Comparison of ENCODE assay signal across 9 cellular contexts in genomic region chr3:158313344-158313927, GRCh38.
DNase-seq lines count a peak whose midpoint lies in the region; ATAC-seq, FAIRE-seq and TF ChIP-seq lines count a peak whose summit lies in the region.
"Had no signal": no experiment of that assay in that cellular context is flagged by ENCODE, and none has a peak within 500 bp of the region (broad histone marks: within the 10 kb centered on the region; RNA-seq: fewer than 3 reads in every experiment).

No MANE protein-coding gene starts in this region.

- no peak overlapping the region for H2BK12ac ChIP-seq in H1 (ENCODE audit: low read depth, low read length)

- no peak overlapping the region for H2AFZ ChIP-seq in H1 (ENCODE audit: low read length)

- no peaks in the 10 kb centered on the region for H3K9me3 Mint-ChIP-seq in stimulated activated naive B cell treated with anti-CD40 and anti-IgM and Interleukin-4, amounts not matched to agents 10 μg/mL and 1 μg/mL and 100 μg/mL, for 72 hours
- H3K9me3 Mint-ChIP-seq: activated naive CD4-positive, alpha-beta T cell treated with anti-CD3 and anti-CD28 coated beads, Interleukin-2, amount 50 U/mL, for 24 hours had no signal

- no peaks in the 10 kb centered on the region for H3K27me3 Mint-ChIP-seq in stimulated activated naive B cell treated with anti-CD40 and anti-IgM and Interleukin-4, amounts not matched to agents 10 μg/mL and 1 μg/mL and 100 μg/mL, for 72 hours
- H3K27me3 Mint-ChIP-seq: activated naive CD4-positive, alpha-beta T cell treated with anti-CD3 and anti-CD28 coated beads, Interleukin-2, amount 50 U/mL, for 24 hours had no signal

- H3K4ac ChIP-seq in H1 (replicated peaks; ENCODE audit: insufficient read length, low read depth, low read length) = no peak overlapping the region

- TF ChIP-seq CTCF in H1 (IDR thresholded peaks at IDR 0.05; ENCODE audit: control extremely low read depth in 1 of 3, insufficient read depth in 1 of 3, low read depth in 1 of 3, low read length in 3 of 3) = peak in 2 of 3 experiments; percentile 32 to 48; a peak in 2 of 4 replicates
- peak in 11 of 56 donors; percentile 8 to 34 (median 16) for TF ChIP-seq CTCF in dorsolateral prefrontal cortex (IDR thresholded peaks at IDR 0.05 in 54 of 56, conservative IDR thresholded peaks at IDR 0.05 in 2 of 56; ENCODE audit: low read depth in 1 of 56, partially characterized antibody in 56 of 56)

- no peaks in the 10 kb centered on the region for H3K23me2 ChIP-seq in H1 (ENCODE audit: low read depth, low read length)

- no peaks in the 10 kb centered on the region for H3K4me1 Mint-ChIP-seq in stimulated activated naive B cell treated with anti-CD40 and anti-IgM and Interleukin-4, amounts not matched to agents 10 μg/mL and 1 μg/mL and 100 μg/mL, for 72 hours
- H3K4me1 Mint-ChIP-seq: activated naive CD4-positive, alpha-beta T cell treated with anti-CD3 and anti-CD28 coated beads, Interleukin-2, amount 50 U/mL, for 24 hours had no signal

- peak; percentile 75 for TF ChIP-seq RAD21 in H1 (IDR thresholded peaks at IDR 0.05 in 1 of 2, conservative IDR thresholded peaks at IDR 0.05 in 1 of 2; ENCODE audit: low read depth in 2 of 2, low read length in 2 of 2)

- WGBS in H1 (ENCODE audit: extremely low coverage in 1 of 2, insufficient coverage in 1 of 2, insufficient read length in 1 of 2, insufficient replicate concordance in 2 of 2, low coverage in 1 of 2, low lambda C conversion rate in 2 of 2, missing lambda C conversion rate in 1 of 2), 2 experiments = 38% methylated on average over 3 of the region's 3 CpGs; no CpG with 5 or more reads in 1 of the 2 experiments

- H3K27ac Mint-ChIP-seq in stimulated activated naive B cell treated with anti-CD40 and anti-IgM and Interleukin-4, amounts not matched to agents 10 μg/mL and 1 μg/mL and 100 μg/mL, for 72 hours = no peak overlapping the region
- H3K27ac Mint-ChIP-seq: activated naive CD4-positive, alpha-beta T cell treated with anti-CD3 and anti-CD28 coated beads, Interleukin-2, amount 50 U/mL, for 24 hours had no signal

- H3K14ac ChIP-seq in H1 (ENCODE audit: insufficient read length) = no peak overlapping the region

- no peak for TF ChIP-seq EP300 in H1 (IDR thresholded peaks at IDR 0.05; ENCODE audit: borderline replicate concordance in 1 of 2, low read depth in 2 of 2, low read length in 2 of 2)

- no peaks in the 10 kb centered on the region for H3K9me3 ChIP-seq in H1 (ENCODE audit: insufficient read depth in 2 of 2, low read depth in 1 of 2, low read length in 1 of 2)

- H4K91ac ChIP-seq in H1 (replicated peaks; ENCODE audit: insufficient read length, low read length) = no peak overlapping the region

- no peaks in the 10 kb centered on the region for H3K27me3 ChIP-seq in H1 (replicated peaks in 1 of 4; ENCODE audit: control insufficient read depth in 3 of 4, extremely low read depth in 1 of 4, insufficient read depth in 3 of 4, low read length in 3 of 4)
- H3K27me3 ChIP-seq in dorsolateral prefrontal cortex = no peaks in the 10 kb centered on the region

- H4K8ac ChIP-seq in H1 (ENCODE audit: extremely low read depth, insufficient read depth, low read length) = no peak overlapping the region

- H3K27ac ChIP-seq in H1 (ENCODE audit: low read depth, low read length) (no peak overlapping the region), dorsolateral prefrontal cortex (no peak overlapping the region)

- H2BK20ac ChIP-seq in H1 (ENCODE audit: low read length) = no peak overlapping the region

- no peak overlapping the region for H3K4me2 ChIP-seq in H1 (ENCODE audit: insufficient read depth in 1 of 2, low read depth in 2 of 2, low read length in 2 of 2)

- H2AK5ac ChIP-seq in H1 (ENCODE audit: low read depth, low read length) = no peak overlapping the region

- DNase-seq in NOMO-1 treated with DMSO at 0.1 percent for 48 hours (lab: John Stamatoyannopoulos, UW; ENCODE audit: unreplicated experiment) (peak; percentile 49), NOMO-1 treated with dmso at 0.1 percent for 144 hours (lab: John Stamatoyannopoulos, UW; ENCODE audit: unreplicated experiment) (no peak), NCI-H460 (ENCODE audit: extremely low read depth, low read depth) (peak; percentile 25), H1 (ENCODE audit: low read depth in 1 of 2, low spot score in 2 of 2) (no peak), dorsolateral prefrontal cortex (no peak)
- no peak for DNase-seq in stimulated activated naive B cell treated with anti-CD40 and anti-IgM and Interleukin-4, amounts not matched to agents 10 μg/mL and 1 μg/mL and 100 μg/mL, for 72 hours

- H3K18ac ChIP-seq in H1 (ENCODE audit: extremely low read depth, low read length) = no peak overlapping the region

- no peaks in the 10 kb centered on the region for H4K20me1 ChIP-seq in H1 (replicated peaks in 1 of 2; ENCODE audit: control insufficient read depth in 1 of 2, insufficient read depth in 2 of 2, low read length in 2 of 2)

- TF ChIP-seq POLR2A in H1 (IDR thresholded peaks at IDR 0.05; ENCODE audit: control extremely low read depth in 1 of 2, low read depth in 2 of 2, low read length in 2 of 2) = no peak

- CTCF ChIA-PET in H1 (lab: Charles Lee; ENCODE audit: partially characterized antibody) = interaction anchor here (0.6 to 1.9 kb wide), 22 partner anchors 10 to 1360 kb away, joined by 3 to 10 read pairs (median 5); partner anchors contain the start of genes RSRC1 and SHOX2

- no peak overlapping the region for H3K4me3 Mint-ChIP-seq in stimulated activated naive B cell treated with anti-CD40 and anti-IgM and Interleukin-4, amounts not matched to agents 10 μg/mL and 1 μg/mL and 100 μg/mL, for 72 hours
- H3K4me3 Mint-ChIP-seq: activated naive CD4-positive, alpha-beta T cell treated with anti-CD3 and anti-CD28 coated beads, Interleukin-2, amount 50 U/mL, for 24 hours had no signal

- H3K36me3 ChIP-seq in H1 (ENCODE audit: control insufficient read depth in 2 of 4, insufficient read depth in 4 of 4, low read length in 3 of 4) = no peaks in the 10 kb centered on the region

- no peak overlapping the region for H2BK5ac ChIP-seq in H1 (ENCODE audit: low read depth, low read length)

- H3K4me3 ChIP-seq in H1 (ENCODE audit: extremely low read depth in 1 of 4, insufficient read depth in 2 of 4, low read depth in 3 of 4, low read length in 4 of 4) (no peak overlapping the region), dorsolateral prefrontal cortex (no peak overlapping the region)

- no peak overlapping the region for H4K5ac ChIP-seq in H1 (ENCODE audit: insufficient read length, low read depth, low read length)

- no peak for FAIRE-seq in H1 (lab: Jason Lieb, UNC)

- peaks cover 3 to 14% of the 10 kb centered on the region in 2 donors for H3K36me3 Mint-ChIP-seq in stimulated activated naive B cell treated with anti-CD40 and anti-IgM and Interleukin-4, amounts not matched to agents 10 μg/mL and 1 μg/mL and 100 μg/mL, for 72 hours

- POLR2A ChIA-PET in H1 (lab: Charles Lee; ENCODE audit: partially characterized antibody) = no interaction called here

- no peak overlapping the region for H3K23ac ChIP-seq in H1 (ENCODE audit: insufficient read length)

- ATAC-seq in HG02943 (IDR thresholded peaks at IDR 0.05; ENCODE audit: low read depth, unreplicated experiment) = peak; percentile 56
- peak; percentile 52 to 67 for ATAC-seq in stimulated activated naive B cell treated with anti-CD40 and anti-IgM and Interleukin-4, amounts not matched to agents 10 μg/mL and 1 μg/mL and 100 μg/mL, for 72 hours (replicated peaks)
- ATAC-seq in HG02588 (IDR thresholded peaks at IDR 0.05; ENCODE audit: unreplicated experiment) = no peak

- H3K79me2 ChIP-seq in H1 (ENCODE audit: control insufficient read depth in 1 of 2, insufficient read depth in 2 of 2, low read length in 2 of 2) = no peaks in the 10 kb centered on the region

- no peak overlapping the region for H2BK120ac ChIP-seq in H1 (replicated peaks; ENCODE audit: low read depth, low read length)

- no peak overlapping the region for H2BK15ac ChIP-seq in H1 (ENCODE audit: low read length)

- intact Hi-C loops in dorsolateral prefrontal cortex (cut with DNase I) = no loop called here

- no peak overlapping the region for H3K9ac ChIP-seq in H1 (replicated peaks in 1 of 4; ENCODE audit: extremely low read depth in 1 of 4, low read depth in 3 of 4, low read length in 3 of 4)

- H3K56ac ChIP-seq in H1 (replicated peaks; ENCODE audit: insufficient read length, low read depth, low read length) = no peak overlapping the region

- no peaks in the 10 kb centered on the region for H3K79me1 ChIP-seq in H1 (ENCODE audit: low read depth, low read length)

- H3K4me1 ChIP-seq in H1 (replicated peaks in 1 of 4; ENCODE audit: control insufficient read depth in 3 of 4, insufficient read depth in 4 of 4, low read length in 3 of 4) = no peaks in the 10 kb centered on the region

TF ChIP-seq in H1, 55 proteins besides CTCF, POLR2A, EP300 and RAD21:
- TF ChIP-seq KDM1A (IDR thresholded peaks at IDR 0.05; ENCODE audit: borderline replicate concordance, low read length) = no peak
- TF ChIP-seq GABPA (IDR thresholded peaks at IDR 0.05; ENCODE audit: borderline replicate concordance, insufficient read depth, low read length) = no peak
- TF ChIP-seq POU5F1 (IDR thresholded peaks at IDR 0.05; ENCODE audit: low read depth, low read length) = no peak
- no peak for TF ChIP-seq MAFK (IDR thresholded peaks at IDR 0.05; ENCODE audit: low read depth, low read length)
- TF ChIP-seq BRCA1 (IDR thresholded peaks at IDR 0.05; ENCODE audit: low read depth, low read length) = no peak
- no peak for TF ChIP-seq EZH2 (IDR thresholded peaks at IDR 0.05; ENCODE audit: low read depth, low read length, severe bottlenecking)
TF ChIP-seq in H1: peak in this region for 0.

Comparison
In these comparisons a context has a peak if more than half of its experiments do, and no peak if none do; other contexts are left out.
1. DNase-seq: peak in NOMO-1 treated with DMSO at 0.1 percent for 48 hours (single experiment) and NCI-H460 (single experiment); none in NOMO-1 treated with dmso at 0.1 percent for 144 hours (single experiment), H1 (0 of 2), stimulated activated naive B cell treated with anti-CD40 and anti-IgM and Interleukin-4, amounts not matched to agents 10 μg/mL and 1 μg/mL and 100 μg/mL, for 72 hours (single experiment) and dorsolateral prefrontal cortex (0 of 10).